In the genomic region with DNA sequence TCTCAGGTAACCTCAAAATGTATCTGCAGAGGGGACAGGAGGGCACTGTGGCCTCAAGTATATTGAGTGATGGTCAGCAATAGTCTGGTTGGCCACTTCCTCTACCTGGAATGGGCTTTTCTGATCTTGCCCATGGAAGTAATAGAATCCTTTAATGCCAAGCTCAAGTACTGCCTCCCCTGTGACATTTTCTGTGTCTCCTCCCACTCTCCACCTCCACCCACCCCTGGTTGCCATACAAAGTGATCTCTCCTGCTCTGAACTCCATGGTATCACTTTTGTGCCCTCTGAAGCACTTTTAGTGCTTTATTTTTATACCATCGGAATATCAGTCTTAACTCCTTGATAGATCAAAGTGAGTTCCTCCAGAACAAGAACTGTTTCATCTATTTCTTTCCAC, we compare ENCODE assay signal across 30 cellular contexts. TPM values are rescaled to one million over a fixed set of nuclear protein-coding genes. Genes with fewer than 3 reads are reported as not detected.
"Had no signal": no experiment of that assay in that cellular context is flagged by ENCODE, and none has a peak within 500 bp of the region (broad histone marks: within the 10 kb centered on the region; RNA-seq: fewer than 3 reads in every experiment).

No MANE protein-coding gene starts in this region.

- H3K27ac ChIP-seq: ovary, parathyroid adenoma, psoas muscle, right lobe of liver, sigmoid colon, stomach, thoracic aorta, thyroid gland, tibial nerve, upper lobe of left lung, vagina had no signal

- H3K9me3 ChIP-seq: ovary, psoas muscle, right lobe of liver, sigmoid colon, stomach, thoracic aorta, thyroid gland, tibial nerve, upper lobe of left lung, vagina had no signal

- H3K4me1 ChIP-seq: parathyroid adenoma, psoas muscle, thyroid gland, upper lobe of left lung, vagina had no signal

- H3K4me3 ChIP-seq: ovary, psoas muscle, right lobe of liver, sigmoid colon, stomach, thoracic aorta, thyroid gland, tibial nerve, upper lobe of left lung, vagina had no signal

- DNase-seq: naive thymus-derived CD8-positive, alpha-beta T cell; nephron progenitor cell; occipital lobe; ovary; posterior cingulate gyrus; psoas muscle; right cardiac atrium; right lobe of liver; sigmoid colon; small intestine; stimulated activated CD4-positive, alpha-beta T cell treated with anti-CD3 and anti-CD28 coated beads, Interleukin-15, amount 100 ng/mL, for 24 hours; stimulated activated CD4-positive, alpha-beta T cell treated with anti-CD3 and anti-CD28 coated beads, Interleukin-2, amount 100 ng/mL, for 24 hours; stimulated activated CD4-positive, alpha-beta T cell treated with anti-CD3 and anti-CD28 coated beads, Interleukin-2, amount 100 ng/mL, for 48 hours; stimulated activated CD4-positive, alpha-beta T cell treated with anti-CD3 and anti-CD28 coated beads, Interleukin-4, amount 100 ng/mL, for 4 hours; stimulated activated CD8-positive, alpha-beta memory T cell treated with anti-CD3 and anti-CD28 coated beads, Interleukin-4, amount 100 ng/mL, for 48 hours; stimulated activated naive CD4-positive, alpha-beta T cell treated with Interleukin-2 at 50 U/mL for 16 hours; stomach; thyroid gland; trophoblast cell; upper lobe of left lung had no signal

- H3K9ac ChIP-seq: parathyroid adenoma had no signal

- H3K79me2 ChIP-seq: parathyroid adenoma had no signal

- H3K27me3 ChIP-seq: ovary, right lobe of liver, stomach, thyroid gland, upper lobe of left lung, vagina had no signal

- ATAC-seq: naive thymus-derived CD8-positive, alpha-beta T cell; natural killer cell treated with Interleukin-12 subunit alpha and Interleukin-12 subunit beta and Interleukin-15 and Interleukin-18, amount 100 ng/mL, for 72 hours; psoas muscle; right cardiac atrium; right lobe of liver; stimulated activated memory B cell treated with anti-CD40 and anti-IgM and Interleukin-4, amounts not matched to agents 10 μg/mL and 1 μg/mL and 100 μg/mL, for 72 hours had no signal

- H3K27ac Mint-ChIP-seq: naive thymus-derived CD8-positive, alpha-beta T cell; natural killer cell treated with Interleukin-12 subunit alpha and Interleukin-12 subunit beta and Interleukin-15 and Interleukin-18, amount 100 ng/mL, for 72 hours; nephron progenitor cell; progenitor cell of endocrine pancreas; stimulated activated memory B cell treated with anti-CD40 and anti-IgM and Interleukin-4, amounts not matched to agents 10 μg/mL and 1 μg/mL and 100 μg/mL, for 72 hours; stimulated activated naive CD8-positive, alpha-beta T cell treated with anti-CD3 and anti-CD28 coated beads, Interleukin-15, Interleukin-2, amounts not matched to agents 100 ng/mL and 50 ng/mL, for 24 hours had no signal

- H3K36me3 Mint-ChIP-seq: naive thymus-derived CD8-positive, alpha-beta T cell; natural killer cell treated with Interleukin-12 subunit alpha and Interleukin-12 subunit beta and Interleukin-15 and Interleukin-18, amount 100 ng/mL, for 72 hours; stimulated activated memory B cell treated with anti-CD40 and anti-IgM and Interleukin-4, amounts not matched to agents 10 μg/mL and 1 μg/mL and 100 μg/mL, for 72 hours had no signal

- H3K4me1 Mint-ChIP-seq: stimulated activated memory B cell treated with anti-CD40 and anti-IgM and Interleukin-4, amounts not matched to agents 10 μg/mL and 1 μg/mL and 100 μg/mL, for 72 hours had no signal

- H3K4me3 Mint-ChIP-seq: naive thymus-derived CD8-positive, alpha-beta T cell; natural killer cell treated with Interleukin-12 subunit alpha and Interleukin-12 subunit beta and Interleukin-15 and Interleukin-18, amount 100 ng/mL, for 72 hours; nephron progenitor cell; neural crest cell; stimulated activated memory B cell treated with anti-CD40 and anti-IgM and Interleukin-4, amounts not matched to agents 10 μg/mL and 1 μg/mL and 100 μg/mL, for 72 hours; stimulated activated naive CD8-positive, alpha-beta T cell treated with anti-CD3 and anti-CD28 coated beads, Interleukin-15, Interleukin-2, amounts not matched to agents 100 ng/mL and 50 ng/mL, for 24 hours had no signal

- H2AFZ ChIP-seq: parathyroid adenoma had no signal

- H3K9me3 Mint-ChIP-seq: naive thymus-derived CD8-positive, alpha-beta T cell; natural killer cell treated with Interleukin-12 subunit alpha and Interleukin-12 subunit beta and Interleukin-15 and Interleukin-18, amount 100 ng/mL, for 72 hours; nephron progenitor cell; neural crest cell; stimulated activated memory B cell treated with anti-CD40 and anti-IgM and Interleukin-4, amounts not matched to agents 10 μg/mL and 1 μg/mL and 100 μg/mL, for 72 hours; stimulated activated naive CD8-positive, alpha-beta T cell treated with anti-CD3 and anti-CD28 coated beads, Interleukin-15, Interleukin-2, amounts not matched to agents 100 ng/mL and 50 ng/mL, for 24 hours had no signal

- H3K36me3 ChIP-seq: ovary, right lobe of liver, sigmoid colon, stomach, thoracic aorta, thyroid gland, tibial nerve, upper lobe of left lung, vagina had no signal

RNA-seq across cellular contexts. Expression of a gene that starts 9.2 kb away (rescaled TPM):
- total RNA-seq: naive thymus-derived CD8-positive, alpha-beta T cell; osteoblast had no signal
- polyA plus RNA-seq: naive thymus-derived CD8-positive, alpha-beta T cell had no signal

RNA-seq across cellular contexts. Expression of a gene that starts 36.6 kb away (rescaled TPM):
- total RNA-seq: natural killer cell treated with Interleukin-12 subunit alpha and Interleukin-12 subunit beta and Interleukin-15 and Interleukin-18, amount 100 ng/mL, for 72 hours had no signal
